ENCODE assay signal across 18 cellular contexts in the genomic region with DNA sequence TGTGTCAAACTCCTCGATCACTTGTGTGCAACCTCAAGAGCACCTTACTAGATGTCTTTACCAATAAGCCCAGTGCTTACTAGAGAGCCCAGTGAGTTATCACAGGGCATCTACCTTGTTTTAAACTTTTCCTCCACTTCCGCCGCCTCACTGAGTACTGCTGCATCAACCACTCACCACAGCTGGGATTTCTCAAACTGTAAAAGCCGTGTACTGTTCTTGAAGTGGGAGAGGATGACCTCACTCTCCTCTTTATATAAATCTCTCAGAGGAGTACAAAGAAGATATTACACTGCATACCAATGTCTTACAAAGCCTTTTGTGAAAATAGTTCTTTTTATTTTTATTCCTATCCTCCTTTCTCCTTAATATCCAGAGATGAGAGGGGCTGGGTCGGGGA.
A peak's percentile ranks its signal among the peaks of the same experiment; 100 is the strongest.
DNase-seq lines count a peak whose midpoint lies in the region; FAIRE-seq and TF ChIP-seq lines count a peak whose summit lies in the region.
"Had no signal": no experiment of that assay in that cellular context is flagged by ENCODE, and none has a peak within 500 bp of the region (broad histone marks: within the 10 kb centered on the region; RNA-seq: fewer than 3 reads in every experiment).

No MANE protein-coding gene starts in this region.

- no peak overlapping the region for H3K18ac ChIP-seq in neuronal stem cell (ENCODE audit: low read length)

- no peak overlapping the region for H3K4me3 ChIP-seq in fibroblast of the aortic adventitia (ENCODE audit: low read depth, low read length)
- no peak overlapping the region for H3K4me3 ChIP-seq in neuronal stem cell (ENCODE audit: low read length in 2 of 2)
- no peak overlapping the region for H3K4me3 ChIP-seq in H7 (ENCODE audit: insufficient read depth, low read depth, low read length)
- H3K4me3 ChIP-seq: ascending aorta, K562, lower lobe of right lung had no signal

- no peak overlapping the region for H2AK5ac ChIP-seq in neuronal stem cell (ENCODE audit: low read depth, low read length)

- H3K27me3 ChIP-seq in neuronal stem cell (ENCODE audit: control insufficient read depth in 3 of 3, insufficient read depth in 3 of 3, low read depth in 1 of 3, low read length in 3 of 3) (no peaks in the 10 kb centered on the region), H7 (ENCODE audit: control insufficient read depth, insufficient read depth, low read length) (no peaks in the 10 kb centered on the region)
- H3K27me3 ChIP-seq: ascending aorta had no signal

- H3K4me2 ChIP-seq in neuronal stem cell (ENCODE audit: insufficient read depth, low read length, poor library complexity, severe bottlenecking) = no peak overlapping the region

- no CpG with 5 or more reads among the region's 5 CpGs for WGBS in neuronal stem cell (ENCODE audit: extremely low coverage in 2 of 2, insufficient read length in 2 of 2, insufficient replicate concordance in 1 of 2), 2 donors

- H3K9me3 ChIP-seq in neuronal stem cell (replicated peaks in 1 of 2; ENCODE audit: control insufficient read depth in 2 of 2, insufficient read depth in 1 of 2, low read depth in 1 of 2, low read length in 2 of 2) = no peaks in the 10 kb centered on the region
- H3K9me3 ChIP-seq: ascending aorta, lower lobe of right lung had no signal

- no peak overlapping the region for H4K8ac ChIP-seq in neuronal stem cell (ENCODE audit: low read depth, low read length)

- no peak overlapping the region for H2BK15ac ChIP-seq in neuronal stem cell (ENCODE audit: low read length)

- no peak overlapping the region for H3K14ac ChIP-seq in neuronal stem cell (ENCODE audit: low read length)

- peak; percentile 10 for DNase-seq in AG08396 (ENCODE audit: low spot score)
- DNase-seq in M059J (ENCODE audit: low read depth) = peak; percentile 2
- peak; percentile 83 for DNase-seq in fibroblast of the aortic adventitia (ENCODE audit: low read depth)
- DNase-seq in neuronal stem cell (ENCODE audit: low spot score) = no peak
- DNase-seq in GM12892 (ENCODE audit: insufficient read length) = no peak
- DNase-seq in MV-4-11 (lab: John Stamatoyannopoulos, UW) = no peak
- no peak for DNase-seq in H7
- DNase-seq in NCI-H526 (lab: John Stamatoyannopoulos, UW) = no peak
- DNase-seq: activated CD4-positive, alpha-beta T cell treated with anti-CD3 and anti-CD28 coated beads for 36 hours; lower lobe of right lung; naive thymus-derived CD8-positive, alpha-beta T cell; NCI-H1105 treated with DMSO at 0.1 percent for 48 hours; retina; SHP77; trophoblast cell had no signal

- H3K23ac ChIP-seq in neuronal stem cell (ENCODE audit: low read depth, low read length, poor library complexity) = no peak overlapping the region

- no peaks in the 10 kb centered on the region for H3K36me3 ChIP-seq in neuronal stem cell (replicated peaks in 1 of 2; ENCODE audit: control insufficient read depth in 2 of 2, insufficient read depth in 2 of 2, low read length in 2 of 2)
- no peaks in the 10 kb centered on the region for H3K36me3 ChIP-seq in H7 (replicated peaks; ENCODE audit: control insufficient read depth, insufficient read depth, low read length)
- H3K36me3 ChIP-seq: ascending aorta, lower lobe of right lung had no signal

- H3K4ac ChIP-seq in neuronal stem cell (ENCODE audit: low read length) = no peak overlapping the region

- H2BK12ac ChIP-seq in neuronal stem cell (ENCODE audit: low read length) = no peak overlapping the region

- no peak for TF ChIP-seq POLR2A in GM12892 (IDR thresholded peaks at IDR 0.05; ENCODE audit: low read depth, low read length)

- H3K27ac ChIP-seq in neuronal stem cell (replicated peaks; ENCODE audit: low read length) = no peak overlapping the region
- H3K27ac ChIP-seq: ascending aorta, lower lobe of right lung had no signal

- no peak overlapping the region for H2BK120ac ChIP-seq in neuronal stem cell (ENCODE audit: low read depth, low read length)

- no peaks in the 10 kb centered on the region for H3K79me1 ChIP-seq in neuronal stem cell (ENCODE audit: low read depth, low read length)

- no peak overlapping the region for H3K9ac ChIP-seq in neuronal stem cell (ENCODE audit: low read depth, low read length, poor library complexity)

- peak overlapping the region; percentile 50 for H2AFZ ChIP-seq in neuronal stem cell (ENCODE audit: low read length)

- no peak for FAIRE-seq in GM12892 (lab: Jason Lieb, UNC)
- FAIRE-seq: G401.6, K562 had no signal

- H3K4me1 ChIP-seq in neuronal stem cell (ENCODE audit: control insufficient read depth in 2 of 2, insufficient read depth in 1 of 2, low read depth in 1 of 2, low read length in 2 of 2) = peaks cover 0 to 9% of the 10 kb centered on the region in 2 donors
- H3K4me1 ChIP-seq: ascending aorta, lower lobe of right lung had no signal

- H2BK5ac ChIP-seq in neuronal stem cell (ENCODE audit: low read length) = no peak overlapping the region

- TF ChIP-seq CTCF in fibroblast of the aortic adventitia (IDR thresholded peaks at IDR 0.05; ENCODE audit: insufficient read depth, low read length) = no peak

- H4K91ac ChIP-seq in neuronal stem cell (ENCODE audit: low read depth, low read length, poor library complexity) = no peak overlapping the region

Comparison
In these comparisons a context has a peak if more than half of its experiments do, and no peak if none do; other contexts are left out.
1. DNase-seq: peak in AG08396 (single experiment), M059J (single experiment) and fibroblast of the aortic adventitia (single experiment); none in neuronal stem cell (single experiment), GM12892 (single experiment), MV-4-11 (single experiment), H7 (single experiment) and NCI-H526 (0 of 2).